In the genomic region with DNA sequence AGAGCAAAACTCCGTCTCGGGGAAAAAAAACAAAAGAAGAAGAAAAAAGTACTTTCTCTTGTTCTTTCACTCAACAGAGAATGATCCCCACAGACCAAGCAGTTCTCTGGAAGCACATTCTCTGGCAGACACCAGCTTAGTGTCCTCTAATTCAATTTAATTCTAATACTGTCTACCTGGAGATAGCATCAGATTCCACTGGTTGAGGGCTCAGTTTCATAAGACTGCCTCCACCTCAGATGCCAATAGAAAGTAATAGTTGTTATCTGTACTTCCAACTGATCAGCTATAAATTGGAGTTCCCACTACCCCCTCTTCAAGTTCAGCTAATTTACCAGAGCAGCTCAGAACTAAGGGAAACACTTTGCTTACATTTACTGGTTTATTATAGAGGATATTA, we compare ENCODE assay signal across 22 cellular contexts.
"Had no signal": no experiment of that assay in that cellular context is flagged by ENCODE, and none has a peak within 500 bp of the region (broad histone marks: within the 10 kb centered on the region; RNA-seq: fewer than 3 reads in every experiment).

No MANE protein-coding gene starts in this region.

- H3K4me1 ChIP-seq: esophagus squamous epithelium, gastrocnemius medialis, left lung had no signal

- ATAC-seq: esophagus mucosa; gastrocnemius medialis; heart right ventricle; left cardiac atrium; left lung; left ventricle myocardium superior; naive thymus-derived CD4-positive, alpha-beta T cell had no signal

- H3K9me3 ChIP-seq: esophagus squamous epithelium, gastrocnemius medialis, heart right ventricle, left lung had no signal

- H3K4me3 ChIP-seq: coronary artery, dorsolateral prefrontal cortex, esophagus squamous epithelium, gastrocnemius medialis, heart right ventricle, left lung, lung had no signal

- H3K27me3 ChIP-seq: dorsolateral prefrontal cortex, esophagus squamous epithelium, gastrocnemius medialis, heart right ventricle, left lung had no signal

- H3K36me3 ChIP-seq: esophagus squamous epithelium, gastrocnemius medialis had no signal

- H3K27ac ChIP-seq: coronary artery, dorsolateral prefrontal cortex, esophagus squamous epithelium, gastrocnemius medialis, heart right ventricle, left lung had no signal

- DNase-seq: dermis blood vessel endothelial cell; dorsolateral prefrontal cortex; effector CD4-positive, alpha-beta T cell; effector memory CD4-positive, alpha-beta T cell; esophagus squamous epithelium; foreskin fibroblast; foreskin melanocyte; gastrocnemius medialis; glutamatergic neuron; head of caudate nucleus; heart right ventricle; hippocampal formation; left cardiac atrium; left lung; left ventricle myocardium superior; mammary epithelial cell; mesendoderm; midbrain; naive thymus-derived CD4-positive, alpha-beta T cell had no signal
